Comparison of ENCODE assay signal across 9 cellular contexts in the genomic region with DNA sequence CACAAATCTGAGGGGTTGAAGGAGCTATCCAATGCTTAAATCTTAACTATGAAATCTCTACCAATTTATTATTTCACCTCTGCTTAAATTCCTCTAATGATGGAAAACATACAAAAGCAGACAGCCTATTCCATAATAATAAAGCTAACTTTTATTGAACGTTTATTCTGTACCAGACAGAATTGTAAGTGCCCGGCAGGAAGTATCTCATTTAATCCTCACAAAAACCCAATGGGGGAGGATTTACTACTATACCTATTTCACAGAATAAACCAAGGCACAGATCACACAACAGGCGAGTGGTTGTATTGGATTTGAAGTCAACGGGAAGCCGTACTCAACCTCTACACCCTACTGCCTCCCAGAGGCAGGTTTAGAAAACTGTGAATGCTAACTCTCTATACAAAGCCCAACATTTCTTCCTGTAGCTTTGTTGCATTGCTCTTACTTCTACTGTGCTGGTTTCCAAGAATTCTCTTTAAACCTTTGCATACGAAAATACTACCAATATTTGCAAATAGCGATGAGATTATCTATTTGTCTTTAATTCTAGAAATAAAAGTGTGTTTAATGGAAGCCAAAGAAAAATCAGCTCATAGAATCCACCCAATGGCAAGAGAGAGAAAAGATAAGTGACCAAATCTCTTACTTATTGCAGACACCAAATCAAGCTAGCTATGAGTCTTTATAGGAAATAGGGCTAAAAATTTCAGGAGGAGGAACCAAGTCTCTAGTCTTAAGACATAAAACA. TPM values are rescaled to one million over a fixed set of nuclear protein-coding genes. Genes with fewer than 3 reads are reported as not detected.
DNase-seq lines count a peak whose midpoint lies in the region; ATAC-seq and FAIRE-seq lines count a peak whose summit lies in the region.
"Had no signal": no experiment of that assay in that cellular context is flagged by ENCODE, and none has a peak within 500 bp of the region (broad histone marks: within the 10 kb centered on the region; RNA-seq: fewer than 3 reads in every experiment).

No MANE protein-coding gene starts in this region.

- no peak overlapping the region for H3K27ac Mint-ChIP-seq in activated naive CD8-positive, alpha-beta T cell treated with anti-CD3 and anti-CD28 coated beads, Interleukin-2, amount 50 U/mL, for 24 hours
- H3K27ac Mint-ChIP-seq: dendritic cell treated with granulocyte-macrophage colony-stimulating factor and Interleukin-4, amounts not matched to agents 40 ng/mL and 50 ng/mL, for 4 days had no signal

- H3K9me3 ChIP-seq in NT2/D1 (ENCODE audit: insufficient read depth, low read length) (no peaks in the 10 kb centered on the region), right cardiac atrium (ENCODE audit: control insufficient read depth, low read length) (no peaks in the 10 kb centered on the region)

- H3K27me3 Mint-ChIP-seq in activated naive CD8-positive, alpha-beta T cell treated with anti-CD3 and anti-CD28 coated beads, Interleukin-2, amount 50 U/mL, for 24 hours = no peaks in the 10 kb centered on the region
- H3K27me3 Mint-ChIP-seq: dendritic cell treated with granulocyte-macrophage colony-stimulating factor and Interleukin-4, amounts not matched to agents 40 ng/mL and 50 ng/mL, for 4 days had no signal

- ATAC-seq in HG03354 (IDR thresholded peaks at IDR 0.05; ENCODE audit: poor library complexity, severe bottlenecking, unreplicated experiment) (peak; percentile 91), right cardiac atrium (peak; percentile 81 to 89)
- peak; percentile 88 for ATAC-seq in activated naive CD8-positive, alpha-beta T cell treated with anti-CD3 and anti-CD28 coated beads, Interleukin-2, amount 50 U/mL, for 24 hours

- no peak for FAIRE-seq in GM19239 (lab: Jason Lieb, UNC)

- H3K4me1 Mint-ChIP-seq in activated naive CD8-positive, alpha-beta T cell treated with anti-CD3 and anti-CD28 coated beads, Interleukin-2, amount 50 U/mL, for 24 hours = no peaks in the 10 kb centered on the region

- WGBS in right cardiac atrium = 14% methylated on average over 7 of the region's 7 CpGs

- H3K36me3 ChIP-seq in NT2/D1 (ENCODE audit: insufficient read depth, insufficient read length, low read length) = no peaks in the 10 kb centered on the region

- no peak overlapping the region for H3K27ac ChIP-seq in right cardiac atrium (ENCODE audit: low read length)

- no peaks in the 10 kb centered on the region for H3K27me3 ChIP-seq in NT2/D1 (ENCODE audit: insufficient read depth, insufficient read length)
- H3K27me3 ChIP-seq in right cardiac atrium (ENCODE audit: control insufficient read depth, insufficient read depth) = no peaks in the 10 kb centered on the region

- H3K4me3 ChIP-seq in NT2/D1 (ENCODE audit: insufficient read length, low read depth) (no peak overlapping the region), right cardiac atrium (ENCODE audit: low read length) (no peak overlapping the region)

- no peaks in the 10 kb centered on the region for H3K9me3 Mint-ChIP-seq in activated naive CD8-positive, alpha-beta T cell treated with anti-CD3 and anti-CD28 coated beads, Interleukin-2, amount 50 U/mL, for 24 hours

- H3K4me3 Mint-ChIP-seq in activated naive CD8-positive, alpha-beta T cell treated with anti-CD3 and anti-CD28 coated beads, Interleukin-2, amount 50 U/mL, for 24 hours = no peak overlapping the region
- H3K4me3 Mint-ChIP-seq: dendritic cell treated with granulocyte-macrophage colony-stimulating factor and Interleukin-4, amounts not matched to agents 40 ng/mL and 50 ng/mL, for 4 days had no signal

- DNase-seq in DMS153 (lab: John Stamatoyannopoulos, UW) = peak; percentile 34
- peak; percentile 4 for DNase-seq in GM19239 (ENCODE audit: insufficient read length, low spot score)
- DNase-seq in NT2/D1 (ENCODE audit: low read depth, low spot score) = peak; percentile 71
- DNase-seq in activated naive CD8-positive, alpha-beta T cell treated with anti-CD3 and anti-CD28 coated beads, Interleukin-2, amount 50 U/mL, for 24 hours = peak; percentile 11
- DNase-seq in right cardiac atrium = no peak
- peak; percentile 32 for DNase-seq in smooth muscle cell of the brain vasculature (ENCODE audit: low read depth, low spot score)
- DNase-seq in NCI-H2196 treated with DMSO at 0.1 percent for 48 hours (lab: John Stamatoyannopoulos, UW; ENCODE audit: unreplicated experiment) = no peak

- H3K9ac ChIP-seq in NT2/D1 (ENCODE audit: insufficient read length, low read depth) = no peak overlapping the region

- intact Hi-C loops in right cardiac atrium (cut with DNase I) = loop anchor here (2.0 to 10.0 kb wide), 4 partner anchors 250 to 254 kb away; no protein-coding TSS in a partner anchor

- no peaks in the 10 kb centered on the region for H3K36me3 Mint-ChIP-seq in activated naive CD8-positive, alpha-beta T cell treated with anti-CD3 and anti-CD28 coated beads, Interleukin-2, amount 50 U/mL, for 24 hours (ENCODE audit: low read depth)

- no peaks in the 10 kb centered on the region for H3K4me1 ChIP-seq in NT2/D1 (ENCODE audit: insufficient read depth, insufficient read length)
- no peaks in the 10 kb centered on the region for H3K4me1 ChIP-seq in right cardiac atrium (ENCODE audit: control insufficient read depth, insufficient read depth, low read length)

RNA-seq across cellular contexts. Expression of gene C1orf53, which starts 33.5 kb away (rescaled TPM):
- total RNA-seq in right cardiac atrium = 1 to 10 TPM; 4.0 to 7.8 (median 6.6) TPM
- polyA plus RNA-seq in right cardiac atrium = 12.7 TPM

RNA-seq across cellular contexts. Expression of gene LHX9, which starts 48.2 kb away (rescaled TPM):
- 1 to 10 TPM in 1 of 4 donors, under 1 TPM in 3; 0.66 to 1.3 (median 0.81) TPM for total RNA-seq in right cardiac atrium
- 0.23 TPM for polyA plus RNA-seq in right cardiac atrium

Comparison
In these comparisons a context has a peak if more than half of its experiments do, and no peak if none do; other contexts are left out.
1. DNase-seq: peak in DMS153 (single experiment), GM19239 (single experiment), NT2/D1 (single experiment), activated naive CD8-positive, alpha-beta T cell treated with anti-CD3 and anti-CD28 coated beads, Interleukin-2, amount 50 U/mL, for 24 hours (single experiment) and smooth muscle cell of the brain vasculature (single experiment); none in right cardiac atrium (0 of 3) and NCI-H2196 treated with DMSO at 0.1 percent for 48 hours (single experiment).
2. Peak in every context shown above with its lines, with median percentiles within 50 percentile points of each other: ATAC-seq.